19 cellular contexts compared by ENCODE assay signal in the genomic region with DNA sequence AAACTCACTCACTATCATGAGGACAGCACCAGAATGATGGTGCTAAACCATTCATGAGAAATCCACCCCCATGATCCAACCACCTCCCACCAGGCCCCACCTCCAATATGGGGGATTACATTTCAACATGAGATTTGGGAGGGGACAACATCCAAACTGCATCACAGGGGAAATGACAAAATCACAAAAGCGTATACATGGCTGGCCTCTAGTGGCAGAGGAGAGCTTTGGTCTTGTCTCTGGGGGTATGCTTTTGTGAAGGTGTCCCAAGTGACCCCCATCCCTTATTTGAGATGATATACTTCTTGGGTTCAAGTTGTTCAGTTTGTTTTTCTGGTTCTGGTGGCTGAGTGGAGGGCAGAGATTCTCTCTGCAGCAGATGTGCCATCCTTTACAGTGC. TPM values are rescaled to one million over a fixed set of nuclear protein-coding genes. Genes with fewer than 3 reads are reported as not detected.
DNase-seq lines count a peak whose midpoint lies in the region; ATAC-seq, FAIRE-seq and TF ChIP-seq lines count a peak whose summit lies in the region.
"Had no signal": no experiment of that assay in that cellular context is flagged by ENCODE, and none has a peak within 500 bp of the region (broad histone marks: within the 10 kb centered on the region; RNA-seq: fewer than 3 reads in every experiment).

No MANE protein-coding gene starts in this region.

- TF ChIP-seq POLR2A in HepG2 (IDR thresholded peaks at IDR 0.05; ENCODE audit: insufficient read depth in 1 of 2, low read depth in 2 of 2, low read length in 2 of 2): no peak

- TF ChIP-seq EP300 in HepG2 (IDR thresholded peaks at IDR 0.05; ENCODE audit: low read depth in 2 of 2, low read length in 2 of 2): no peak
- TF ChIP-seq EP300 in HepG2 (CRISPR knock-in tag; IDR thresholded peaks at IDR 0.05; ENCODE audit: borderline replicate concordance): no peak

- FAIRE-seq in HepG2 (lab: Jason Lieb, UNC): no peak
- FAIRE-seq: keratinocyte had no signal

- H3K4me3 ChIP-seq in HFF-Myc (replicated peaks; ENCODE audit: low read depth, low read length) (no peak overlapping the region), astrocyte of the spinal cord (ENCODE audit: low read depth, low read length) (no peak overlapping the region), HepG2 (replicated peaks in 1 of 3; ENCODE audit: insufficient read depth in 1 of 3, low read depth in 2 of 3, low read length in 3 of 3) (no peak overlapping the region)
- H3K4me3 ChIP-seq: gastroesophageal sphincter had no signal

- 75% methylated on average over 1 of the region's 1 CpG for whole genome bisulfite sequencing in HepG2 (ENCODE audit: low lambda C conversion rate)

- H3K36me3 ChIP-seq in HepG2 (replicated peaks in 1 of 2; ENCODE audit: control insufficient read depth in 1 of 2, insufficient read depth in 2 of 2, low read length in 2 of 2): no peaks in the 10 kb centered on the region
- H3K36me3 ChIP-seq: gastroesophageal sphincter had no signal

- H3K27me3 ChIP-seq in HepG2 (ENCODE audit: control insufficient read depth in 1 of 2, insufficient read depth in 2 of 2, low read length in 2 of 2): peaks cover 0 to 11% of the 10 kb centered on the region in 2 experiments; a peak in 3 of 5 replicates
- H3K27me3 ChIP-seq: gastroesophageal sphincter had no signal

- CTCF ChIA-PET in HepG2 (lab: Yijun Ruan, JAX; ENCODE audit: low intra/inter-chr PET ratio, low total read pairs): no interaction called here

- peak; percentile 8 for DNase-seq in DMS 273 (lab: John Stamatoyannopoulos, UW; ENCODE audit: unreplicated experiment)
- no peak for DNase-seq in DMS 273 treated with DMSO at 0.1 percent for 48 hours (lab: John Stamatoyannopoulos, UW)
- no peak for DNase-seq in HFF-Myc (ENCODE audit: extremely low read depth, low read depth)
- no peak for DNase-seq in astrocyte of the spinal cord (ENCODE audit: low read depth, low spot score)
- DNase-seq in HepG2 (ENCODE audit: low spot score): no peak
- no peak for DNase-seq in DMS79 (lab: John Stamatoyannopoulos, UW)
- DNase-seq in left colon: no peak
- DNase-seq: 8988T; aorta; effector CD4-positive, alpha-beta T cell; NCI-H1694 treated with DMSO at 0.1 percent for 48 hours; NCI-H774; SIG-M5; stimulated activated CD4-positive, alpha-beta T cell treated with anti-CD3 and anti-CD28 coated beads, Interleukin-12 subunit alpha, Interleukin-12 subunit beta, amount 100 ng/mL, for 4 hours; substantia nigra had no signal

- peak; percentile 20 for TF ChIP-seq CTCF in HFF-Myc (IDR thresholded peaks at IDR 0.05; ENCODE audit: low read depth, low read length, missing control alignments)
- TF ChIP-seq CTCF in astrocyte of the spinal cord (IDR thresholded peaks at IDR 0.05; ENCODE audit: low read depth, low read length): peak; percentile 20
- TF ChIP-seq CTCF in HepG2 (CRISPR knock-in tag; IDR thresholded peaks at IDR 0.05): peak; percentile 15; the same call in 1 of the 2 replicates

- no peaks in the 10 kb centered on the region for H3K4me1 ChIP-seq in HepG2 (ENCODE audit: insufficient read depth, low read length)
- H3K4me1 ChIP-seq: gastroesophageal sphincter, parathyroid adenoma had no signal

- no peak overlapping the region for H2AFZ ChIP-seq in HepG2 (ENCODE audit: low read length)
- H2AFZ ChIP-seq: parathyroid adenoma had no signal

- H4K20me1 ChIP-seq in HepG2 (ENCODE audit: insufficient read depth, low read length): no peaks in the 10 kb centered on the region

- H3K9ac ChIP-seq in HepG2 (ENCODE audit: insufficient read depth, low read depth, low read length): no peak overlapping the region
- H3K9ac ChIP-seq: parathyroid adenoma had no signal

- H3K79me2 ChIP-seq in HepG2 (ENCODE audit: insufficient read depth, low read length): no peaks in the 10 kb centered on the region
- H3K79me2 ChIP-seq: parathyroid adenoma had no signal

- no peaks in the 10 kb centered on the region for H3K9me3 ChIP-seq in HepG2 (ENCODE audit: low read length)
- H3K9me3 ChIP-seq: gastroesophageal sphincter had no signal

- H3K4me2 ChIP-seq in HepG2 (ENCODE audit: low read depth, low read length): no peak overlapping the region

- H3K27ac ChIP-seq in HepG2 (ENCODE audit: extremely low read length, insufficient read depth, low read length): no peak overlapping the region
- H3K27ac ChIP-seq: gastroesophageal sphincter, parathyroid adenoma had no signal

- no TSS peak for BruUV-seq in HepG2 (replicated peaks; lab: Mats Ljungman, UMichigan)

- in situ Hi-C loops in astrocyte of the spinal cord (cut with HindIII; ENCODE audit: low sequenced_read_pairs) (no loop called here), HepG2 (cut with HindIII; ENCODE audit: extremely low pct_ligation_motif_present, low pct_unique_long_range_greater_than_20kb) (no loop called here)

- intact Hi-C loops in HepG2 (cut with micrococcal nuclease; ENCODE audit: unreplicated experiment) (no loop called here), left colon (cut with DNase I, micrococcal nuclease) (no loop called here)

- POLR2A ChIA-PET in HepG2 (lab: Yijun Ruan, JAX): no interaction called here

- ATAC-seq in HepG2 (no peak), GM21528 (IDR thresholded peaks at IDR 0.05; ENCODE audit: low FRiP score, unreplicated experiment) (no peak), left colon (no peak)
- ATAC-seq: gastroesophageal sphincter had no signal

- no peak for TF ChIP-seq RAD21 in HepG2 (CRISPR knock-in tag; IDR thresholded peaks at IDR 0.05)

TF ChIP-seq in HepG2, 621 proteins besides CTCF, POLR2A, EP300 and RAD21:
- no peak for TF ChIP-seq YY1 (IDR thresholded peaks at IDR 0.05; ENCODE audit: insufficient read depth, insufficient replicate concordance, low read depth, low read length)
- TF ChIP-seq STAG1 (CRISPR knock-in tag; IDR thresholded peaks at IDR 0.05): peak; percentile 35

RNA-seq across cellular contexts. Expression of a gene that starts 8.5 kb away (rescaled TPM):
- total RNA-seq in HepG2 (2016; rRNA removed; fragmentation: Illumina TruSeq; extraction: Trizol) (0.22 and 0.48 TPM in 2 replicates), left colon (10 to 100 TPM; 17.6 to 23.8 TPM)
- total RNA-seq in HepG2 (2016; cell fraction: cytosol; rRNA removed; fragmentation: Illumina TruSeq; extraction: Trizol; ENCODE audit: low read depth): 0.09 TPM in 1 of 2 replicates, not detected in the other
- 0.26 and 0.46 TPM in 2 replicates for total RNA-seq in HepG2 (2016; cell fraction: insoluble cytoplasmic fraction; rRNA removed; fragmentation: Illumina TruSeq; extraction: Trizol)
- total RNA-seq in HepG2 (2016; cell fraction: membrane; rRNA removed; fragmentation: Illumina TruSeq; extraction: Trizol): 0.09 and 0.14 TPM in 2 replicates
- 0.25 and 0.28 TPM in 2 replicates for total RNA-seq in HepG2 (2016; cell fraction: nucleus; rRNA removed; fragmentation: Illumina TruSeq; extraction: Trizol)
- 0.08 and 0.13 TPM in 2 replicates for polyA plus RNA-seq in HepG2 (2011; rRNA removed)
- 0.07 and 0.14 TPM in 2 replicates for polyA plus RNA-seq in HepG2 (2011; cell fraction: cytosol; rRNA removed)
- polyA plus RNA-seq in HepG2 (2011; cell fraction: nucleus; rRNA removed): 0.21 TPM in 2 replicates
- polyA plus RNA-seq in HepG2 (2012): 0.21 and 0.28 TPM in 2 replicates
- polyA plus RNA-seq in HepG2 (2016; cell fraction: cytosol; fragmentation: Illumina TruSeq; extraction: Trizol; ENCODE audit: low read depth): 0.05 TPM in 1 of 2 replicates, not detected in the other
- polyA plus RNA-seq in HepG2 (2016; cell fraction: insoluble cytoplasmic fraction; fragmentation: Illumina TruSeq; extraction: Trizol; ENCODE audit: low read depth): 0.26 and 0.27 TPM in 2 replicates
- 0.06 and 0.10 TPM in 2 replicates for polyA plus RNA-seq in HepG2 (2016; cell fraction: membrane; fragmentation: Illumina TruSeq; extraction: Trizol; ENCODE audit: low read depth)
- 0.15 and 0.24 TPM in 2 replicates for polyA plus RNA-seq in HepG2 (2016; cell fraction: nucleus; fragmentation: Illumina TruSeq; extraction: Trizol; ENCODE audit: insufficient read depth, low read depth)
- polyA minus RNA-seq in HepG2 (2011; rRNA and poly(A)+ RNA removed; ENCODE audit: low replicate concordance): 0.24 and 48.0 TPM in 2 replicates
- polyA minus RNA-seq in HepG2 (2011; cell fraction: cytosol; rRNA and poly(A)+ RNA removed): 0.30 and 0.44 TPM in 2 replicates
- polyA minus RNA-seq in HepG2 (2011; cell fraction: nucleus; rRNA and poly(A)+ RNA removed): 0.25 and 0.26 TPM in 2 replicates

Comparison
In these comparisons a context has a peak if more than half of its experiments do, and no peak if none do; other contexts are left out.
1. RNA of a gene that starts 8.5 kb away (total RNA-seq): 17.6 to 23.8 TPM in left colon; 0.09 to 0.48 TPM in HepG2; every median in the first group is over 10 times any median in the second.
2. Peak in every context shown above with its lines, with median percentiles within 50 percentile points of each other: CTCF ChIP-seq.